Comparison of ENCODE assay signal across 8 cellular contexts in the genomic region with DNA sequence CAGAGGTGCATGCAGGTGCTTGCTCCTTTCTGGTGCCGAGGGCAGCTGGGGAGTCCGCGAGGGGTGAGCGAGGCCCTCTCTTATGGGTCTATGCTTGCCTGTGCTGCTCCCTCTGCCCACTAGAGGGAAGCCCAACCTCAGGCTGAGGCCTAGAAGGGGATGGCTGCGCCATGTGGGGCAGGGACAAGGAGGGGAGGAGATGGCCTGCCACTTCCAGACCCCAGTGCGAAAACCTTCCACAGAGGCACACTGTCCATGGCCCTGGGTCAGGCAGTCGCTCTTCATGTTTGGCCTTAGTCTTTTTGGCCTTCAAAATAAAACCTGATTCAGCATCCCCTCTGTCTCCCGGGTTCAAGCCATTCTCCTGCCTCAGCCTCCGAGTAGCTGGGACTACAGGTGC. TPM values are rescaled to one million over a fixed set of nuclear protein-coding genes. Genes with fewer than 3 reads are reported as not detected.
A peak's percentile ranks its signal among the peaks of the same experiment; 100 is the strongest.
DNase-seq lines count a peak whose midpoint lies in the region; TF ChIP-seq lines count a peak whose summit lies in the region.

No MANE protein-coding gene starts in this region.

- H3K27ac ChIP-seq in ascending aorta (no peak overlapping the region), hepatocyte (no peak overlapping the region)

- H3K9me3 ChIP-seq in ascending aorta (no peaks in the 10 kb centered on the region), hepatocyte (ENCODE audit: low read depth) (no peaks in the 10 kb centered on the region)

- H3K79me2 ChIP-seq in hepatocyte = no peaks in the 10 kb centered on the region

- H3K4me3 ChIP-seq in ascending aorta (no peak overlapping the region), hepatocyte (no peak overlapping the region)

- 44% methylated on average over 9 of the region's 9 CpGs for WGBS in hepatocyte (ENCODE audit: low lambda C conversion rate, missing lambda C conversion rate)

- intact Hi-C loops in ascending aorta (cut with DNase I) = no loop called here

- no peaks in the 10 kb centered on the region for H4K20me1 ChIP-seq in hepatocyte (ENCODE audit: insufficient read depth, poor library complexity, severe bottlenecking)

- no peak overlapping the region for H3K4me2 ChIP-seq in hepatocyte

- no peaks in the 10 kb centered on the region for H3K27me3 ChIP-seq in ascending aorta
- H3K27me3 ChIP-seq in hepatocyte = peaks cover 17% of the 10 kb centered on the region

- no peak overlapping the region for H2AFZ ChIP-seq in hepatocyte

- H3K9me2 ChIP-seq in hepatocyte (replicated peaks; ENCODE audit: insufficient read depth) = no peaks in the 10 kb centered on the region

- H3K4me1 ChIP-seq in ascending aorta = no peaks in the 10 kb centered on the region
- H3K4me1 ChIP-seq in hepatocyte (ENCODE audit: insufficient read depth) = peaks cover 9% of the 10 kb centered on the region

- no peaks in the 10 kb centered on the region for H3K36me3 ChIP-seq in ascending aorta
- H3K36me3 ChIP-seq in hepatocyte (replicated peaks; ENCODE audit: insufficient read depth, low read depth) = no peaks in the 10 kb centered on the region

- DNase-seq in AG08396 (ENCODE audit: low spot score) (peak; percentile 83), GM19238 (ENCODE audit: insufficient read length, low spot score) (peak; percentile 82), NCI-H128 (lab: John Stamatoyannopoulos, UW; ENCODE audit: unreplicated experiment) (peak; percentile 58), T-helper 2 cell (peak in 4 of 5 experiments; percentile 22 to 54 (median 43)), ascending aorta (ENCODE audit: low spot score in 2 of 2) (no peak), hepatocyte (ENCODE audit: low spot score) (peak; percentile 78), SW 1271 (lab: John Stamatoyannopoulos, UW) (no peak)
- peak; percentile 40 to 64 for DNase-seq in stimulated activated CD4-positive, alpha-beta T cell treated with anti-CD3 and anti-CD28 coated beads, Interleukin-12 subunit alpha, Interleukin-12 subunit beta, amount 100 ng/mL, for 24 hours (ENCODE audit: low read depth in 2 of 2)

- TF ChIP-seq CTCF in ascending aorta (IDR thresholded peaks at IDR 0.05) (peak; percentile 69 to 74 (median 71)), hepatocyte (IDR thresholded peaks at IDR 0.05; ENCODE audit: poor library complexity) (peak; percentile 66)

RNA-seq across cellular contexts. Expression of gene RHBG, which starts 14.0 kb away (rescaled TPM):
- total RNA-seq in ascending aorta (not detected), hepatocyte (3.3 and 6.3 TPM in 2 replicates)
- 10.8 and 11.9 TPM in 2 replicates for polyA plus RNA-seq in hepatocyte

RNA-seq across cellular contexts. Expression of gene TSACC, which starts 44.7 kb away (rescaled TPM):
- total RNA-seq in ascending aorta (not detected), hepatocyte (not detected in 2 replicates)
- polyA plus RNA-seq in hepatocyte = 1.4 and 1.5 TPM in 2 replicates

RNA-seq across cellular contexts. Expression of gene CCT3, which starts 44.9 kb away (rescaled TPM):
- 109 TPM for total RNA-seq in ascending aorta
- 224 and 251 TPM in 2 replicates for total RNA-seq in hepatocyte
- polyA plus RNA-seq in hepatocyte = 166 and 212 TPM in 2 replicates

Comparison
In these comparisons a context has a peak if more than half of its experiments do, and no peak if none do; other contexts are left out.
1. DNase-seq: peak in AG08396 (single experiment), GM19238 (single experiment), NCI-H128 (single experiment), T-helper 2 cell (4 of 5), hepatocyte (single experiment) and stimulated activated CD4-positive, alpha-beta T cell treated with anti-CD3 and anti-CD28 coated beads, Interleukin-12 subunit alpha, Interleukin-12 subunit beta, amount 100 ng/mL, for 24 hours (2 of 2); none in ascending aorta (0 of 2) and SW 1271 (0 of 2).